In genomic region chr6:34540841-34541240, GRCh38 we compare ENCODE assay signal across 33 cellular contexts. TPM values are rescaled to one million over a fixed set of nuclear protein-coding genes. Genes with fewer than 3 reads are reported as not detected.
"Had no signal": no experiment of that assay in that cellular context is flagged by ENCODE, and none has a peak within 500 bp of the region (broad histone marks: within the 10 kb centered on the region; RNA-seq: fewer than 3 reads in every experiment).

No MANE protein-coding gene starts in this region.

- H3K4me3 Mint-ChIP-seq: dendritic cell treated with granulocyte-macrophage colony-stimulating factor and Interleukin-4, amounts not matched to agents 40 ng/mL and 50 ng/mL, for 4 days; effector memory CD8-positive, alpha-beta T cell; endodermal cell; immature natural killer cell; mesothelial cell of epicardium; naive B cell had no signal

- H3K4me1 ChIP-seq: gastrocnemius medialis, left lung had no signal

- H3K27me3 ChIP-seq: colonic mucosa, esophagus squamous epithelium, gastrocnemius medialis, heart right ventricle, left lung had no signal

- H3K9me3 ChIP-seq: colonic mucosa, esophagus squamous epithelium, gastrocnemius medialis, heart right ventricle, left lung, lower lobe of right lung, mucosa of descending colon had no signal

- ATAC-seq: effector memory CD8-positive, alpha-beta T cell; esophagus mucosa; gastrocnemius medialis; heart right ventricle; left cardiac atrium; left lung; left ventricle myocardium superior; lower lobe of right lung; mucosa of descending colon had no signal

- H3K36me3 Mint-ChIP-seq: immature natural killer cell, mesothelial cell of epicardium, naive B cell had no signal

- H3K4me3 ChIP-seq: colonic mucosa, esophagus squamous epithelium, gastrocnemius medialis, heart right ventricle, left lung, lower lobe of right lung, mucosa of descending colon had no signal

- H3K27ac Mint-ChIP-seq: dendritic cell treated with granulocyte-macrophage colony-stimulating factor and Interleukin-4, amounts not matched to agents 40 ng/mL and 50 ng/mL, for 4 days; effector memory CD8-positive, alpha-beta T cell; endodermal cell; immature natural killer cell; mesothelial cell of epicardium had no signal

- DNase-seq: colonic mucosa; cortex of kidney; effector CD8-positive, alpha-beta T cell; effector memory CD8-positive, alpha-beta T cell; endodermal cell; erythroblast; esophagus squamous epithelium; foreskin fibroblast; foreskin melanocyte; gastrocnemius medialis; glutamatergic neuron; head of caudate nucleus; heart right ventricle; hippocampal formation; immature natural killer cell; islet precursor cell; left cardiac atrium; left lung; left ventricle myocardium superior; lower lobe of right lung; mesenchymal stem cell; mucosa of descending colon; naive B cell had no signal

- H3K9me3 Mint-ChIP-seq: dendritic cell treated with granulocyte-macrophage colony-stimulating factor and Interleukin-4, amounts not matched to agents 40 ng/mL and 50 ng/mL, for 4 days; effector memory CD8-positive, alpha-beta T cell; endodermal cell; immature natural killer cell; mesothelial cell of epicardium; naive B cell had no signal

- H3K4me1 Mint-ChIP-seq: immature natural killer cell, naive B cell had no signal

- H3K27ac ChIP-seq: colonic mucosa, epithelial cell of prostate, esophagus squamous epithelium, gastrocnemius medialis, heart right ventricle, left lung, lower lobe of right lung had no signal

- H3K27me3 Mint-ChIP-seq: effector memory CD8-positive, alpha-beta T cell; naive B cell had no signal

- H3K36me3 ChIP-seq: colonic mucosa, esophagus squamous epithelium, gastrocnemius medialis, heart right ventricle, left lung, lower lobe of right lung had no signal

- FAIRE-seq: endometrium had no signal

RNA-seq across cellular contexts. Expression of gene SPDEF, which starts 15.3 kb away (rescaled TPM):
- total RNA-seq: dermis microvascular lymphatic vessel endothelial cell, glomerular endothelial cell, kidney epithelial cell, left ventricle myocardium superior, lung microvascular endothelial cell, myocyte had no signal
- polyA plus RNA-seq: immature natural killer cell had no signal
